ENCODE assay signal across 9 cellular contexts in the genomic region with DNA sequence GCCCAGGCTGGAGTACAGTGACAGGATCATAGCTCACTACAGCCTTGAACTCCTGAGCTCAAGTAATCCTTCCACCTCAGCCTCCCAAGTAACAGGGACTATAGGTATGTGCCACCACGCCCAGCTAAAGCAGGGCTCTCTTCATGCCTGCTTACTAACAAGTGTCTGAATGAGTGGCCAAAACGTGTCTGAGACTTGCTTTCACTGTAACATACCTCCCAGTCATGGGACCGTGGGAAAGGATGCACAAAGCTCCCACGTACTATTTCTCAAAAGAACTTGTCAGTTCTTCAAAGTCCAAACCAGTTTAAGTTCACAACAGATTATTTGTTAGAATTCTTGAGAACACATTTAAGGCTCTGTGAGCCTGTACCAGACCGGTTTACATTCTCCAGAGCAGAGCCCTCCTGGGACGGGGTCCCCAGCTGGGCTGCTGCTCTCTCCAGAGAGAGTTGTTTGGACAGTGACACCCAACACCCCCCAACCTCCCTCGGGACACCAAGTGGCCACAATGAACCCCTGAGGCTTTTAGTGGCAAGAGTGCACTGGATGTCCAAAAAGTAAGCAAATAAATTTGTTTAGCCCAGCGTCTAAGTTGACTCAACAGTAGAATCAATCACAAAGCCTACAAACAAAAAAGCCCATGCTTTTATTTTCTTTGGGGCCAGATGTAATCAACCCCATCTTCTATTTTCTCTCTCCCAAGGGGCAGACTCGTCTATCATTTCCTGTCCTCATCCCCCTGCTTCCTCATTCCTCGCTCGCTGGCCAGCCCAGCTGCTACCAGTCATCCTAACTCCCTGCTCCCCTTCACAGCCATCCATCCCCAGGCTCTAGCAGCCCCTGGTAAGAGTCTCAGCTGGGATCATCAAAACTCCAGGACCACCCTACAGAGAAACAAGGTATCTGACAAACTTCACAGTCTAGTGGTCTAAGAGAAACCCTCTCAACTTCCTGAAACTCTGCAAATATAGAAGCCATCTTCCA. TPM values are rescaled to one million over a fixed set of nuclear protein-coding genes. Genes with fewer than 3 reads are reported as not detected.
DNase-seq lines count a peak whose midpoint lies in the region; ATAC-seq, FAIRE-seq and TF ChIP-seq lines count a peak whose summit lies in the region.
"Had no signal": no experiment of that assay in that cellular context is flagged by ENCODE, and none has a peak within 500 bp of the region (broad histone marks: within the 10 kb centered on the region; RNA-seq: fewer than 3 reads in every experiment).

No MANE protein-coding gene starts in this region.

- FAIRE-seq in GM12892 (lab: Jason Lieb, UNC) (peak; percentile 100), H54 (lab: Jason Lieb, UNC) (no peak)

- H3K4me1 Mint-ChIP-seq in immature natural killer cell, result peaks cover 67 to 89% of the 10 kb centered on the region in 2 donors

- peaks cover 0 to 7% (median 0%) of the 10 kb centered on the region in 3 donors for H3K27me3 Mint-ChIP-seq in immature natural killer cell (ENCODE audit: low read depth in 3 of 3)

- no peaks in the 10 kb centered on the region for H3K36me3 Mint-ChIP-seq in immature natural killer cell
- H3K36me3 Mint-ChIP-seq: activated naive CD4-positive, alpha-beta T cell treated with anti-CD3 and anti-CD28 coated beads, Interleukin-2, amount 50 U/mL, for 72 hours had no signal

- ATAC-seq in GM21526 (IDR thresholded peaks at IDR 0.05; ENCODE audit: low FRiP score, unreplicated experiment), result peak; percentile 56
- ATAC-seq in HG03571 (IDR thresholded peaks at IDR 0.05; ENCODE audit: unreplicated experiment), result peak; percentile 69

- TF ChIP-seq POLR2A in GM12892 (IDR thresholded peaks at IDR 0.05; ENCODE audit: low read depth, low read length) (0 out of 2 replicates have a peak, but pooled peaks have one; percentile 34), H54 (IDR thresholded peaks at IDR 0.05; ENCODE audit: low read depth, low read length) (no peak)

- peak overlapping the region; percentile 63 to 88 (median 74) for H3K4me3 Mint-ChIP-seq in immature natural killer cell

- H3K9me3 Mint-ChIP-seq in immature natural killer cell, result no peaks in the 10 kb centered on the region
- H3K9me3 Mint-ChIP-seq: activated naive CD4-positive, alpha-beta T cell treated with anti-CD3 and anti-CD28 coated beads, Interleukin-2, amount 50 U/mL, for 72 hours had no signal

- DNase-seq in GM12892 (ENCODE audit: insufficient read length), result no peak
- no peak for DNase-seq in immature natural killer cell
- no peak for DNase-seq in NK-92 treated with Interleukin-12 subunit alpha and Interleukin-12 subunit beta, amount 100 ng/mL, for 24 hours (lab: John Stamatoyannopoulos, UW)
- no peak for DNase-seq in stimulated activated naive CD4-positive, alpha-beta T cell treated with Interleukin-2 at 50 U/mL for 16 hours (lab: John Stamatoyannopoulos, UW)
- no peak for DNase-seq in H54 (ENCODE audit: insufficient read length, low spot score)
- DNase-seq in activated CD4-positive, alpha-beta T cell treated with anti-CD3 and anti-CD28 coated beads, Interleukin-2, amount 50 U/mL, for 4 hours, result no peak

- peak overlapping the region; percentile 81 to 94 (median 92) for H3K27ac Mint-ChIP-seq in immature natural killer cell
- H3K27ac Mint-ChIP-seq: activated naive CD4-positive, alpha-beta T cell treated with anti-CD3 and anti-CD28 coated beads, Interleukin-2, amount 50 U/mL, for 72 hours had no signal

RNA-seq across cellular contexts. Expression of gene SH3KBP1, which starts 23.9 kb away (rescaled TPM):
- 124 TPM for polyA plus RNA-seq in GM12892 (2012; ENCODE audit: missing spikeins)
- 100 to 1,000 TPM in 1 of 3 donors, 10 to 100 TPM in 2; 82.8 to 200 (median 95.6) TPM for polyA plus RNA-seq in immature natural killer cell
